26 cellular contexts compared by ENCODE assay signal in the genomic region with DNA sequence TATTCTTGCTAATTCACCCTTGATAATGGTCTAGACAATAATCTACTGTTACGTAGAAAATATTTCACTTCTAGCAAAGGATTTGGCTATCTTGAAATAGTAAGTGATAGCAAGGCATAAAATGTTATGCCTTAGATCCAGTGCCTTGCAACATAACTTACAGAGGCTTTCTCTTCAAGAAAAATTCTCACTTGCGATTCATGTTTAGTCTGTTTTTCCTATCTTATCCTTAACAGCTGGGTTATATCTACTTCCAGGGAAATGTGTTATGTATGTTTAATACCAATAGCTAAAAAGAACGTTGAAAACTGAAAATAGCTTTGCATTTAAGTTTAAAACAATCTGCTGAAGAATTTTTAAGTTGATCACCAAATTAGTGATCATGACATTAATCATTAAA.
DNase-seq lines count a peak whose midpoint lies in the region; ATAC-seq and TF ChIP-seq lines count a peak whose summit lies in the region.
"Had no signal": no experiment of that assay in that cellular context is flagged by ENCODE, and none has a peak within 500 bp of the region (broad histone marks: within the 10 kb centered on the region; RNA-seq: fewer than 3 reads in every experiment).

No MANE protein-coding gene starts in this region.

- H3K4me1 ChIP-seq in A673 (ENCODE audit: insufficient read depth, low read length, poor library complexity, severe bottlenecking) (peaks cover 59% of the 10 kb centered on the region), OCI-LY1 (ENCODE audit: insufficient read depth, low read length, severe bottlenecking) (peaks cover 13% of the 10 kb centered on the region), mesenchymal stem cell (ENCODE audit: control insufficient read depth, insufficient read depth, low read depth, low read length) (no peaks in the 10 kb centered on the region)
- H3K4me1 ChIP-seq: adrenal gland, body of pancreas, suprapubic skin, upper lobe of left lung had no signal

- H3K4me3 ChIP-seq in A673 (ENCODE audit: low read depth, low read length, poor library complexity, severe bottlenecking) (no peak overlapping the region), OCI-LY1 (ENCODE audit: low read depth, low read length, poor library complexity, severe bottlenecking) (no peak overlapping the region), cardiac fibroblast (replicated peaks in 1 of 2; ENCODE audit: low read depth in 2 of 2, low read length in 2 of 2) (no peak overlapping the region), mesenchymal stem cell (ENCODE audit: insufficient read depth in 1 of 2, low read depth in 1 of 2, low read length in 2 of 2) (peak overlapping the region in 1 of 2 experiments; percentile 27)
- H3K4me3 ChIP-seq: adrenal gland, body of pancreas, dorsolateral prefrontal cortex, GM23338, suprapubic skin, upper lobe of left lung had no signal

- no CpG with 5 or more reads among the region's 3 CpGs for WGBS in mesenchymal stem cell

- H3K9me2 ChIP-seq in OCI-LY1 (ENCODE audit: low read depth, low read length): no peaks in the 10 kb centered on the region

- DNase-seq in A673 (ENCODE audit: low spot score) (peak; percentile 65), cardiac fibroblast (ENCODE audit: low read depth in 2 of 2) (peak; percentile 32 to 55), mesenchymal stem cell (peak; percentile 75), RWPE1 (ENCODE audit: low spot score) (no peak), NCI-H1092 treated with DMSO at 0.1 percent for 48 hours (lab: John Stamatoyannopoulos, UW) (no peak), head of caudate nucleus (no peak)
- DNase-seq: activated CD4-positive, alpha-beta T cell treated with anti-CD3 and anti-CD28 coated beads, Interleukin-2, amount 50 U/mL, for 48 hours; activated CD4-positive, CD25-positive, alpha-beta regulatory T cell treated with anti-CD3 and anti-CD28 coated beads, Interleukin-2, amount 50 U/mL, for 72 hours; activated naive CD4-positive, alpha-beta T cell; activated T-cell treated with anti-CD3 and anti-CD28 coated beads, Interleukin-2, amount 50 U/mL, for 72 hours; adrenal gland; AML-193; body of pancreas; CD4-positive, CD25-positive, alpha-beta regulatory T cell; dorsolateral prefrontal cortex; glutamatergic neuron; naive thymus-derived CD8-positive, alpha-beta T cell; NCI-H1105; NCI-H187 treated with DMSO at 0.1 percent for 48 hours; RPMI8226; stimulated activated naive CD4-positive, alpha-beta T cell; upper lobe of left lung had no signal

- H3K18ac ChIP-seq in mesenchymal stem cell (ENCODE audit: low read depth in 1 of 2, low read length in 2 of 2): no peak overlapping the region

- H3K9ac ChIP-seq in OCI-LY1 (ENCODE audit: low read length): no peak overlapping the region
- peak overlapping the region; percentile 55 for H3K9ac ChIP-seq in mesenchymal stem cell (ENCODE audit: low read length)

- H3K4me2 ChIP-seq in OCI-LY1 (ENCODE audit: low read length) (no peak overlapping the region), mesenchymal stem cell (ENCODE audit: low read length, poor library complexity, severe bottlenecking) (no peak overlapping the region)
- H3K4me2 ChIP-seq: GM23338 had no signal

- peak overlapping the region; percentile 83 for H3K27ac ChIP-seq in A673 (ENCODE audit: low read depth, low read length, poor library complexity, severe bottlenecking)
- no peak overlapping the region for H3K27ac ChIP-seq in OCI-LY1 (ENCODE audit: low read depth, low read length, poor library complexity, severe bottlenecking)
- no peak overlapping the region for H3K27ac ChIP-seq in mesenchymal stem cell (ENCODE audit: low read length, poor library complexity, severe bottlenecking)
- H3K27ac ChIP-seq in RWPE1: no peak overlapping the region
- H3K27ac ChIP-seq: adrenal gland, body of pancreas, suprapubic skin, upper lobe of left lung had no signal

- TSS peak; percentile 73 for BruUV-seq in A673 (replicated peaks; lab: Mats Ljungman, UMichigan)

- no peak overlapping the region for H3K4ac ChIP-seq in mesenchymal stem cell (ENCODE audit: low read depth in 1 of 2, low read length in 2 of 2)

- POLR2A ChIA-PET in A673 (lab: Charles Lee; ENCODE audit: low non-redundant PET) (no interaction called here), RWPE1 (lab: Yijun Ruan, JAX; ENCODE audit: low non-redundant PET) (no interaction called here)

- H3K36me3 ChIP-seq in A673 (ENCODE audit: insufficient read depth, low read length, poor library complexity, severe bottlenecking) (no peaks in the 10 kb centered on the region), OCI-LY1 (ENCODE audit: insufficient read depth, low read length) (no peaks in the 10 kb centered on the region), mesenchymal stem cell (ENCODE audit: control insufficient read depth in 1 of 2, insufficient read depth in 2 of 2, low read depth in 1 of 2, low read length in 2 of 2) (no peaks in the 10 kb centered on the region)
- H3K36me3 ChIP-seq: adrenal gland, suprapubic skin, upper lobe of left lung had no signal

- H3K79me1 ChIP-seq in mesenchymal stem cell (replicated peaks; ENCODE audit: low read length, poor library complexity, severe bottlenecking): no peaks in the 10 kb centered on the region

- no peak overlapping the region for H4K8ac ChIP-seq in mesenchymal stem cell (ENCODE audit: low read length)

- H3F3A ChIP-seq in OCI-LY1 (ENCODE audit: insufficient read depth, low read length): no peaks in the 10 kb centered on the region

- no peak overlapping the region for H4K91ac ChIP-seq in mesenchymal stem cell (ENCODE audit: low read length)

- H3K27me3 ChIP-seq in A673 (replicated peaks; ENCODE audit: insufficient read depth, low read depth, low read length, poor library complexity) (no peaks in the 10 kb centered on the region), OCI-LY1 (ENCODE audit: insufficient read depth, low read length) (no peaks in the 10 kb centered on the region), mesenchymal stem cell (ENCODE audit: control insufficient read depth in 1 of 2, insufficient read depth in 1 of 2, low read length in 2 of 2) (no peaks in the 10 kb centered on the region)
- H3K27me3 ChIP-seq: adrenal gland, body of pancreas, dorsolateral prefrontal cortex, suprapubic skin, upper lobe of left lung had no signal

- no peaks in the 10 kb centered on the region for H3K79me2 ChIP-seq in OCI-LY1 (ENCODE audit: insufficient read depth, low read length)

- peak overlapping the region; percentile 9; the same call in 1 of the 2 replicates for H2AFZ ChIP-seq in OCI-LY1 (ENCODE audit: low read length)
- H2AFZ ChIP-seq in mesenchymal stem cell (ENCODE audit: low read depth, low read length): no peak overlapping the region
- H2AFZ ChIP-seq: GM23338 had no signal

- H2BK5ac ChIP-seq in mesenchymal stem cell (ENCODE audit: low read depth, low read length, poor library complexity, severe bottlenecking): no peak overlapping the region

- CTCF ChIA-PET in A673 (lab: Charles Lee): no interaction called here
- CTCF ChIA-PET in RWPE1 (lab: Yijun Ruan, JAX): no interaction called here

- H2AK5ac ChIP-seq in mesenchymal stem cell (ENCODE audit: low read length, severe bottlenecking): no peak overlapping the region

- H2BK120ac ChIP-seq in mesenchymal stem cell (ENCODE audit: low read depth, low read length): no peak overlapping the region

- H2BK15ac ChIP-seq in mesenchymal stem cell (ENCODE audit: low read depth, poor library complexity, severe bottlenecking): no peak overlapping the region

- no peaks in the 10 kb centered on the region for H4K20me1 ChIP-seq in OCI-LY1 (ENCODE audit: insufficient read depth, low read length)

- H2BK12ac ChIP-seq in mesenchymal stem cell (ENCODE audit: low read length in 2 of 2): no peak overlapping the region

- H3K14ac ChIP-seq in mesenchymal stem cell (ENCODE audit: low read length in 2 of 2): no peak overlapping the region

- H3K9me3 ChIP-seq in A673 (ENCODE audit: low read depth, low read length, poor library complexity, severe bottlenecking) (no peaks in the 10 kb centered on the region), OCI-LY1 (ENCODE audit: low read length) (no peaks in the 10 kb centered on the region), mesenchymal stem cell (ENCODE audit: control insufficient read depth, low read length) (no peaks in the 10 kb centered on the region)
- H3K9me3 ChIP-seq: adrenal gland, body of pancreas, suprapubic skin, upper lobe of left lung had no signal

- no peak overlapping the region for H3K23ac ChIP-seq in mesenchymal stem cell (ENCODE audit: low read length in 2 of 2)

- intact Hi-C loops in A673 (cut with micrococcal nuclease; ENCODE audit: unreplicated experiment): loop anchor here (10.0 kb wide), 1 partner anchor 662 kb away; no protein-coding TSS in a partner anchor
- intact Hi-C loops in head of caudate nucleus (cut with DNase I): no loop called here

- TF ChIP-seq CTCF in A673 (conservative IDR thresholded peaks at IDR 0.05; ENCODE audit: low read depth, low read length): no peak
- no peak for TF ChIP-seq CTCF in OCI-LY1 (IDR thresholded peaks at IDR 0.05; ENCODE audit: low read length)
- TF ChIP-seq CTCF in cardiac fibroblast (IDR thresholded peaks at IDR 0.05; ENCODE audit: low read depth, low read length): no peak
- no peak for TF ChIP-seq CTCF in RWPE1 (conservative IDR thresholded peaks at IDR 0.05; ENCODE audit: low read depth)

- ATAC-seq in GM19395 (IDR thresholded peaks at IDR 0.05; ENCODE audit: unreplicated experiment): no peak
- ATAC-seq: activated T-cell treated with anti-CD3 and anti-CD28 coated beads, Interleukin-2, amount 50 U/mL, for 72 hours; body of pancreas; GM23338; naive thymus-derived CD8-positive, alpha-beta T cell had no signal

Comparison
In these comparisons a context has a peak if more than half of its experiments do, and no peak if none do; other contexts are left out.
1. DNase-seq: peak in A673 (single experiment), cardiac fibroblast (2 of 2) and mesenchymal stem cell (single experiment); none in RWPE1 (single experiment), NCI-H1092 treated with DMSO at 0.1 percent for 48 hours (single experiment) and head of caudate nucleus (0 of 42).